Comparison of ENCODE assay signal across 12 cellular contexts in the genomic region with DNA sequence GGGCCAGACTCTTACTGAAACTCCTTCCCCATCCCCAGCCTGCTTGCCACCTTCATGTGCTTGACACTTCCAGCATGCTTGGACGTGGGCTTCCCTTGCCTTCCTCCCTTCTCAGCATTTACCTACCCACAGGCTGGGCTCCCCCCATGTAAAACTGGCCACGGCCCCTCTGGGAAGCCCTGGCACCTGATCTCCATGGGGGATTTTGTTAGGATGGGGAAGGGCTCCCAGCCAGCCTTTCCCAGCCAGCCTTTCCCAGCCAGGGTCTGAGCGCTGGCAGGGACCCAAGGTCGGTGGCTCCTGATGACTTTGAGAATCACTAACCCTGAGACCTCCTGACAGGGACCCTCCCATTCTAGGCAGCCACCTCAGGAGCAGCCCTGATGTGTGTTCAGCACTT. TPM values are rescaled to one million over a fixed set of nuclear protein-coding genes. Genes with fewer than 3 reads are reported as not detected.
"Had no signal": no experiment of that assay in that cellular context is flagged by ENCODE, and none has a peak within 500 bp of the region (broad histone marks: within the 10 kb centered on the region; RNA-seq: fewer than 3 reads in every experiment).

No MANE protein-coding gene starts in this region.

- H3K9ac ChIP-seq: GM23248, KMS-11 had no signal

- DNase-seq: GM23248, GOT3, HFFc6, Karpas-422, KBM-7 had no signal

- H2AFZ ChIP-seq: GM23248 had no signal

- H3K4me3 Mint-ChIP-seq: HFFc6, IgD-negative memory B cell had no signal

- H3K27ac ChIP-seq: GM23248, KMS-11 had no signal

- H3K9me3 ChIP-seq: HAP-1 had no signal

- FAIRE-seq: HepG2 had no signal

- H3K4me1 ChIP-seq: HAP-1 had no signal

- H3K9me3 Mint-ChIP-seq: HFFc6 had no signal

- ATAC-seq: HCT116, HepG2 had no signal

- H3K27ac Mint-ChIP-seq: IgD-negative memory B cell had no signal

- H3K4me3 ChIP-seq: GM23248, HAP-1 had no signal

- H3K4me2 ChIP-seq: KMS-11 had no signal

RNA-seq across cellular contexts. Expression of a gene that starts 6.7 kb away (rescaled TPM):
- total RNA-seq: GM23248, H4, HepG2, HT1080 had no signal
- polyA plus RNA-seq: GM23248, HepG2, IgD-negative memory B cell had no signal

RNA-seq across cellular contexts. Expression of a gene that starts 48.5 kb away (rescaled TPM):
- total RNA-seq: GM23248, H4, HepG2, HT1080 had no signal
- polyA plus RNA-seq: GM23248, HepG2, IgD-negative memory B cell had no signal
